1 cellular context compared by ENCODE assay signal in the genomic region with DNA sequence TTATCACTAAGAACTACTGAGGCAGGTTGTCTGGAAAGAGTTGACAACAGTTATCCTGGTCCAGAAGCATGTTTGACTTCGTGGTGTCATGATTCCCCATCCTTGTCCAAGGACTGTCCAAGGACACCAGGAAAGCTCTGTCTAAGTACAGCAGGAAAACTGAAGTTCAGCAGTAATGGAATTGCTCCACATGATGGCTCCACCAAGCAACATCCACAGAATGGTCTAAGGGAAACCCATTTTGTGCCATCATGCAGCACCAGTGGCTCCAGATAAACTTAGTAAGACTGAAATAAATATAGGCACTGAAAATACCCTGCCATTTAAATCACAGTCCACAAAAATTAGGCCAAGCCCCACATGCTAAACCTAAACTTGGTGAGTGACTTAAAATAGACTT.
TF ChIP-seq lines count a peak whose summit lies in the region.

No MANE protein-coding gene starts in this region.

TF ChIP-seq in neural cell, 6 proteins besides CTCF, POLR2A, EP300 and RAD21 (continued from another document):
- TF ChIP-seq, protein P1, sequence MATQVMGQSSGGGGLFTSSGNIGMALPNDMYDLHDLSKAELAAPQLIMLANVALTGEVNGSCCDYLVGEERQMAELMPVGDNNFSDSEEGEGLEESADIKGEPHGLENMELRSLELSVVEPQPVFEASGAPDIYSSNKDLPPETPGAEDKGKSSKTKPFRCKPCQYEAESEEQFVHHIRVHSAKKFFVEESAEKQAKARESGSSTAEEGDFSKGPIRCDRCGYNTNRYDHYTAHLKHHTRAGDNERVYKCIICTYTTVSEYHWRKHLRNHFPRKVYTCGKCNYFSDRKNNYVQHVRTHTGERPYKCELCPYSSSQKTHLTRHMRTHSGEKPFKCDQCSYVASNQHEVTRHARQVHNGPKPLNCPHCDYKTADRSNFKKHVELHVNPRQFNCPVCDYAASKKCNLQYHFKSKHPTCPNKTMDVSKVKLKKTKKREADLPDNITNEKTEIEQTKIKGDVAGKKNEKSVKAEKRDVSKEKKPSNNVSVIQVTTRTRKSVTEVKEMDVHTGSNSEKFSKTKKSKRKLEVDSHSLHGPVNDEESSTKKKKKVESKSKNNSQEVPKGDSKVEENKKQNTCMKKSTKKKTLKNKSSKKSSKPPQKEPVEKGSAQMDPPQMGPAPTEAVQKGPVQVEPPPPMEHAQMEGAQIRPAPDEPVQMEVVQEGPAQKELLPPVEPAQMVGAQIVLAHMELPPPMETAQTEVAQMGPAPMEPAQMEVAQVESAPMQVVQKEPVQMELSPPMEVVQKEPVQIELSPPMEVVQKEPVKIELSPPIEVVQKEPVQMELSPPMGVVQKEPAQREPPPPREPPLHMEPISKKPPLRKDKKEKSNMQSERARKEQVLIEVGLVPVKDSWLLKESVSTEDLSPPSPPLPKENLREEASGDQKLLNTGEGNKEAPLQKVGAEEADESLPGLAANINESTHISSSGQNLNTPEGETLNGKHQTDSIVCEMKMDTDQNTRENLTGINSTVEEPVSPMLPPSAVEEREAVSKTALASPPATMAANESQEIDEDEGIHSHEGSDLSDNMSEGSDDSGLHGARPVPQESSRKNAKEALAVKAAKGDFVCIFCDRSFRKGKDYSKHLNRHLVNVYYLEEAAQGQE (IDR thresholded peaks at IDR 0.05; ENCODE audit: borderline replicate concordance), result no peak
- TF ChIP-seq POLR2AphosphoS5 (IDR thresholded peaks at IDR 0.05) (no peak), SMC3 (conservative IDR thresholded peaks at IDR 0.05; ENCODE audit: poor library complexity) (no peak), EZH2 (IDR thresholded peaks at IDR 0.05; ENCODE audit: borderline replicate concordance, insufficient read depth, low read length, poor library complexity, severe bottlenecking) (no peak)
